Comparison of ENCODE assay signal across 8 cellular contexts in the genomic region with DNA sequence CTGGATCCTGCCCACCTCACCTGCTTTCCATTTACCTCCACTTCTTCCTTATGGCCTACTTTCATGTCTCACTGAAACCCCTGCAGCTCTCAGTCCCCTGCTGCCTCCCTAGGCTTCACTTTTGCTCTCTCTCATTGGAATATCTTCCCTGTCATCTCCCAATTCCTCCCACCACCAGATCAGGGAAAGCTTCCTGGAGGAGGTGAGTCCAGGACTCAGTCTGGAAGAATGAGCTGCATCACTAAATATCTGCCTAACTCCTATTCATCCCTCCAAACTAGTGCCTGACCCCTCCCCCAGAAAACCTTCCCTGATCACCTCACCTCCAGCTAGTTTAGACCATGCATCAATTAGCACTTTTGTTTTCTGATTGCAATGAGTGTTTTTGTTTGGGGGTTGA.
"Had no signal": no experiment of that assay in that cellular context is flagged by ENCODE, and none has a peak within 500 bp of the region (broad histone marks: within the 10 kb centered on the region; RNA-seq: fewer than 3 reads in every experiment).

No MANE protein-coding gene starts in this region.

- H3K9ac ChIP-seq: GM23248 had no signal

- H3K27ac Mint-ChIP-seq: H9 had no signal

- H2AFZ ChIP-seq: GM23248 had no signal

- H3K4me3 Mint-ChIP-seq: H9 had no signal

- FAIRE-seq: H54, HTR-8/SVneo had no signal

- DNase-seq: GM23248, GOT3, H9, HCEC 1CT, IMR-90, KBM-7 had no signal

- H3K27ac ChIP-seq: GM23248 had no signal

- H3K4me3 ChIP-seq: GM23248 had no signal

- H3K9me3 Mint-ChIP-seq: H9 had no signal
